ENCODE assay signal across 2 cellular contexts in genomic region chr11:32431657-32432056, GRCh38.
TF ChIP-seq lines count a peak whose summit lies in the region.

No MANE protein-coding gene starts in this region.

TF ChIP-seq in GM23338, 12 proteins besides CTCF, POLR2A, EP300 and RAD21:
- no peak for TF ChIP-seq ZNF462 (CRISPR knock-in tag; IDR thresholded peaks at IDR 0.05)
- peak; percentile 75 for TF ChIP-seq EZH2 (IDR thresholded peaks at IDR 0.05; ENCODE audit: low read depth, unreplicated experiment)

TF ChIP-seq in K562, 482 proteins besides CTCF, POLR2A, EP300 and RAD21 (continued from another document):
- TF ChIP-seq BRF2 (IDR thresholded peaks at IDR 0.05; ENCODE audit: borderline replicate concordance, insufficient read depth, insufficient read length) = no peak
- no peak for TF ChIP-seq PRDM10 (IDR thresholded peaks at IDR 0.05; ENCODE audit: partially characterized antibody)
- TF ChIP-seq WHSC1 (IDR thresholded peaks at IDR 0.05; ENCODE audit: low read length) = no peak
- no peak for TF ChIP-seq MXD1 (CRISPR knock-in tag; IDR thresholded peaks at IDR 0.05; ENCODE audit: borderline replicate concordance, poor library complexity, severe bottlenecking)
- no peak for TF ChIP-seq TBL1XR1 (IDR thresholded peaks at IDR 0.05; ENCODE audit: low read length in 2 of 2)
- no peak for TF ChIP-seq TCF7 (IDR thresholded peaks at IDR 0.05; ENCODE audit: borderline replicate concordance)
- TF ChIP-seq GABPB2 (CRISPR knock-in tag; conservative IDR thresholded peaks at IDR 0.05) = no peak
- TF ChIP-seq DDX20 (tag; IDR thresholded peaks at IDR 0.05; ENCODE audit: low read depth) = no peak
- TF ChIP-seq GATAD2A (IDR thresholded peaks at IDR 0.05) = no peak
- no peak for TF ChIP-seq MED1 (CRISPR knock-in tag; IDR thresholded peaks at IDR 0.05; ENCODE audit: borderline replicate concordance)
- TF ChIP-seq NCOA1 (IDR thresholded peaks at IDR 0.05; ENCODE audit: low read depth) = no peak
- TF ChIP-seq GTF2A2 (tag; IDR thresholded peaks at IDR 0.05) = no peak
- TF ChIP-seq ZBTB33 (CRISPR knock-in tag; IDR thresholded peaks at IDR 0.05) = no peak
TF ChIP-seq in K562: peak in this region for 0.
